26 cellular contexts compared by ENCODE assay signal in genomic region chr21:42467613-42467983, GRCh38. TPM values are rescaled to one million over a fixed set of nuclear protein-coding genes. Genes with fewer than 3 reads are reported as not detected.
DNase-seq lines count a peak whose midpoint lies in the region; ATAC-seq, FAIRE-seq and TF ChIP-seq lines count a peak whose summit lies in the region.
"Had no signal": no experiment of that assay in that cellular context is flagged by ENCODE, and none has a peak within 500 bp of the region (broad histone marks: within the 10 kb centered on the region; RNA-seq: fewer than 3 reads in every experiment).

No MANE protein-coding gene starts in this region.

- peaks cover 73% of the 10 kb centered on the region for H3K4me1 ChIP-seq in KMS-11 (ENCODE audit: low read depth, poor library complexity, severe bottlenecking)

- peak overlapping the region; percentile 67 for H3K4me2 ChIP-seq in KMS-11

- ATAC-seq in T-helper 17 cell, result no peak
- ATAC-seq in HG03442 (IDR thresholded peaks at IDR 0.05; ENCODE audit: unreplicated experiment), result no peak
- no peak for ATAC-seq in GM19351 (IDR thresholded peaks at IDR 0.05; ENCODE audit: unreplicated experiment)
- ATAC-seq: natural killer cell had no signal

- no peak overlapping the region for H3K4me3 ChIP-seq in KMS-11 (IDR thresholded peaks at IDR 0.05; ENCODE audit: insufficient read depth, low read depth, low read length)
- H3K4me3 ChIP-seq: skin epidermis, upper lobe of left lung had no signal

- DNase-seq in T-helper 17 cell, result no peak
- DNase-seq in activated T-helper 1 cell treated with anti-CD3 and anti-CD28 coated beads, Interleukin-12 subunit alpha, Interleukin-12 subunit beta, Interleukin-2, Interleukin-4 antibody, amounts not matched to agents 30 ng/mL and 10 ng/mL and 1 ng/mL, durations not matched to agents 14 hours and 24 hours and 36 hours (ENCODE audit: low spot score), result no peak
- no peak for DNase-seq in glutamatergic neuron
- DNase-seq: activated CD4-positive, CD25-positive, alpha-beta regulatory T cell; effector CD4-positive, alpha-beta T cell; HFFc6; natural killer cell; occipital lobe; Right ventricle myocardium superior; stimulated activated CD4-positive, alpha-beta T cell treated with anti-CD3 and anti-CD28 coated beads, Interleukin-1b, Interleukin-23, amount 100 ng/mL, for 48 hours; stimulated activated CD8-positive, alpha-beta memory T cell treated with anti-CD3 and anti-CD28 coated beads, Interleukin-4, amount 100 ng/mL, for 48 hours; SW 1271 had no signal

- TF ChIP-seq CTCF in KMS-11 (conservative IDR thresholded peaks at IDR 0.05; ENCODE audit: low read depth, low read length), result peak; percentile 50
- no peak for TF ChIP-seq CTCF in glutamatergic neuron (IDR thresholded peaks at IDR 0.05; ENCODE audit: partially characterized antibody, unreplicated experiment)

- intact Hi-C loops in activated T-helper 1 cell treated with anti-CD3 and anti-CD28 coated beads, Interleukin-12 subunit alpha, Interleukin-12 subunit beta, Interleukin-2, Interleukin-4 antibody, amounts not matched to agents 30 ng/mL and 10 ng/mL and 1 ng/mL, durations not matched to agents 14 hours and 24 hours and 36 hours (cut with micrococcal nuclease), result loop anchor here (1.0 to 5.0 kb wide), 2 partner anchors 45 to 70 kb away; partner anchors contain the start of gene SLC37A1

- no peaks in the 10 kb centered on the region for H4K20me1 ChIP-seq in KMS-11 (ENCODE audit: insufficient read depth)

- H3K79me2 ChIP-seq in KMS-11 (ENCODE audit: insufficient read depth, low read depth), result no peaks in the 10 kb centered on the region

- H3K4me1 Mint-ChIP-seq in T-helper 17 cell (peaks cover 36% of the 10 kb centered on the region), glutamatergic neuron (ENCODE audit: low read depth, unreplicated experiment) (peaks cover 10% of the 10 kb centered on the region)
- peaks cover 45% of the 10 kb centered on the region for H3K4me1 Mint-ChIP-seq in activated T-helper 1 cell treated with anti-CD3 and anti-CD28 coated beads, Interleukin-12 subunit alpha, Interleukin-12 subunit beta, Interleukin-2, Interleukin-4 antibody, amounts not matched to agents 30 ng/mL and 10 ng/mL and 1 ng/mL, durations not matched to agents 14 hours and 24 hours and 36 hours (ENCODE audit: low read depth)

- H3K9ac ChIP-seq in KMS-11, result no peak overlapping the region

- H3K36me3 ChIP-seq in KMS-11 (ENCODE audit: insufficient read depth), result no peaks in the 10 kb centered on the region
- H3K36me3 ChIP-seq: brain microvascular endothelial cell, upper lobe of left lung had no signal

- H3K27ac Mint-ChIP-seq in T-helper 17 cell, result peak overlapping the region; percentile 37
- no peak overlapping the region for H3K27ac Mint-ChIP-seq in activated T-helper 1 cell treated with anti-CD3 and anti-CD28 coated beads, Interleukin-12 subunit alpha, Interleukin-12 subunit beta, Interleukin-2, Interleukin-4 antibody, amounts not matched to agents 30 ng/mL and 10 ng/mL and 1 ng/mL, durations not matched to agents 14 hours and 24 hours and 36 hours
- H3K27ac Mint-ChIP-seq in glutamatergic neuron (ENCODE audit: unreplicated experiment), result no peak overlapping the region
- H3K27ac Mint-ChIP-seq: activated CD8-positive, alpha-beta memory T cell treated with anti-CD3 and anti-CD28 coated beads, Interleukin-2, amount 10 ng/mL, durations not matched to agents 7 days and 5 days; activated naive CD4-positive, alpha-beta T cell treated with anti-CD3 and anti-CD28 coated beads, Interleukin-2, amount 10 ng/mL, durations not matched to agents 7 days and 5 days; activated T-cell treated with anti-CD3 and anti-CD28 coated beads, Interleukin-2, amount 50 U/mL, for 72 hours; CD4-positive, alpha-beta T cell; HFFc6 had no signal

- H2AFZ ChIP-seq in KMS-11 (ENCODE audit: low read depth), result no peak overlapping the region

- no peaks in the 10 kb centered on the region for H3K9me3 Mint-ChIP-seq in activated T-helper 1 cell treated with anti-CD3 and anti-CD28 coated beads, Interleukin-12 subunit alpha, Interleukin-12 subunit beta, Interleukin-2, Interleukin-4 antibody, amounts not matched to agents 30 ng/mL and 10 ng/mL and 1 ng/mL, durations not matched to agents 14 hours and 24 hours and 36 hours
- H3K9me3 Mint-ChIP-seq in glutamatergic neuron (ENCODE audit: unreplicated experiment), result peaks cover 5% of the 10 kb centered on the region
- H3K9me3 Mint-ChIP-seq: CD4-positive, alpha-beta T cell; natural killer cell had no signal

- peaks cover 10% of the 10 kb centered on the region for H3K27me3 Mint-ChIP-seq in T-helper 17 cell
- H3K27me3 Mint-ChIP-seq in activated T-helper 1 cell treated with anti-CD3 and anti-CD28 coated beads, Interleukin-12 subunit alpha, Interleukin-12 subunit beta, Interleukin-2, Interleukin-4 antibody, amounts not matched to agents 30 ng/mL and 10 ng/mL and 1 ng/mL, durations not matched to agents 14 hours and 24 hours and 36 hours (ENCODE audit: insufficient read depth), result peaks cover 8% of the 10 kb centered on the region
- no peaks in the 10 kb centered on the region for H3K27me3 Mint-ChIP-seq in glutamatergic neuron (ENCODE audit: unreplicated experiment)
- H3K27me3 Mint-ChIP-seq: CD4-positive, alpha-beta T cell had no signal

- H3K36me3 Mint-ChIP-seq in T-helper 17 cell (ENCODE audit: low read depth), result no peaks in the 10 kb centered on the region
- H3K36me3 Mint-ChIP-seq in activated T-helper 1 cell treated with anti-CD3 and anti-CD28 coated beads, Interleukin-12 subunit alpha, Interleukin-12 subunit beta, Interleukin-2, Interleukin-4 antibody, amounts not matched to agents 30 ng/mL and 10 ng/mL and 1 ng/mL, durations not matched to agents 14 hours and 24 hours and 36 hours (ENCODE audit: low read depth), result peaks cover 2% of the 10 kb centered on the region
- H3K36me3 Mint-ChIP-seq in glutamatergic neuron (ENCODE audit: unreplicated experiment), result no peaks in the 10 kb centered on the region
- H3K36me3 Mint-ChIP-seq: activated CD8-positive, alpha-beta memory T cell treated with anti-CD3 and anti-CD28 coated beads, Interleukin-2, amount 10 ng/mL, durations not matched to agents 7 days and 5 days; natural killer cell had no signal

- no peaks in the 10 kb centered on the region for H3K9me3 ChIP-seq in T-helper 17 cell (ENCODE audit: control insufficient read depth, low read length, poor library complexity, severe bottlenecking)
- H3K9me3 ChIP-seq: upper lobe of left lung had no signal

- H3K27me3 ChIP-seq in KMS-11 (ENCODE audit: insufficient read depth, low read depth), result no peaks in the 10 kb centered on the region; the same call in 1 of the 2 replicates
- H3K27me3 ChIP-seq: brain microvascular endothelial cell, upper lobe of left lung had no signal

- peak; percentile 53 for FAIRE-seq in islet of Langerhans (lab: Jason Lieb, UNC)
- FAIRE-seq: keratinocyte had no signal

- H3K4me3 Mint-ChIP-seq in T-helper 17 cell (no peak overlapping the region), glutamatergic neuron (ENCODE audit: unreplicated experiment) (no peak overlapping the region)
- no peak overlapping the region for H3K4me3 Mint-ChIP-seq in activated T-helper 1 cell treated with anti-CD3 and anti-CD28 coated beads, Interleukin-12 subunit alpha, Interleukin-12 subunit beta, Interleukin-2, Interleukin-4 antibody, amounts not matched to agents 30 ng/mL and 10 ng/mL and 1 ng/mL, durations not matched to agents 14 hours and 24 hours and 36 hours
- H3K4me3 Mint-ChIP-seq: activated CD8-positive, alpha-beta memory T cell treated with anti-CD3 and anti-CD28 coated beads, Interleukin-2, amount 10 ng/mL, durations not matched to agents 7 days and 5 days; activated naive CD4-positive, alpha-beta T cell treated with anti-CD3 and anti-CD28 coated beads, Interleukin-2, amount 10 ng/mL, durations not matched to agents 7 days and 5 days; activated T-cell treated with anti-CD3 and anti-CD28 coated beads, Interleukin-2, amount 50 U/mL, for 72 hours; CD4-positive, alpha-beta T cell; HFFc6; natural killer cell had no signal

- H3K27ac ChIP-seq in KMS-11, result no peak overlapping the region; the same call in 1 of the 2 replicates
- H3K27ac ChIP-seq: brain microvascular endothelial cell, epithelial cell of prostate, skin epidermis, upper lobe of left lung had no signal

RNA-seq across cellular contexts. Expression of gene RSPH1, which starts 28.4 kb away (rescaled TPM):
- total RNA-seq in T-helper 17 cell (under 1 TPM in 1 of 2 donors, not detected in 1; 0.47 TPM), glutamatergic neuron (ENCODE audit: unreplicated experiment) (0.42 TPM)
- not detected in 2 replicates for total RNA-seq in activated T-helper 1 cell treated with anti-CD3 and anti-CD28 coated beads, Interleukin-12 subunit alpha, Interleukin-12 subunit beta, Interleukin-2, Interleukin-4 antibody, amounts not matched to agents 30 ng/mL and 10 ng/mL and 1 ng/mL, durations not matched to agents 14 hours and 24 hours and 36 hours
- total RNA-seq: activated CD8-positive, alpha-beta memory T cell treated with anti-CD3 and anti-CD28 coated beads, Interleukin-2, amount 10 ng/mL, durations not matched to agents 7 days and 5 days; glomerular endothelial cell; HFFc6; Right ventricle myocardium superior had no signal

RNA-seq across cellular contexts. Expression of gene SLC37A1, which starts 46.1 kb away (rescaled TPM):
- 10 to 100 TPM; 21.0 to 24.0 TPM for total RNA-seq in T-helper 17 cell
- total RNA-seq in activated T-helper 1 cell treated with anti-CD3 and anti-CD28 coated beads, Interleukin-12 subunit alpha, Interleukin-12 subunit beta, Interleukin-2, Interleukin-4 antibody, amounts not matched to agents 30 ng/mL and 10 ng/mL and 1 ng/mL, durations not matched to agents 14 hours and 24 hours and 36 hours, result 21.9 and 25.0 TPM in 2 replicates
- 65.7 TPM for total RNA-seq in glutamatergic neuron (ENCODE audit: unreplicated experiment)
- total RNA-seq: HFFc6 had no signal
